Comparison of ENCODE assay signal across 9 cellular contexts in the genomic region with DNA sequence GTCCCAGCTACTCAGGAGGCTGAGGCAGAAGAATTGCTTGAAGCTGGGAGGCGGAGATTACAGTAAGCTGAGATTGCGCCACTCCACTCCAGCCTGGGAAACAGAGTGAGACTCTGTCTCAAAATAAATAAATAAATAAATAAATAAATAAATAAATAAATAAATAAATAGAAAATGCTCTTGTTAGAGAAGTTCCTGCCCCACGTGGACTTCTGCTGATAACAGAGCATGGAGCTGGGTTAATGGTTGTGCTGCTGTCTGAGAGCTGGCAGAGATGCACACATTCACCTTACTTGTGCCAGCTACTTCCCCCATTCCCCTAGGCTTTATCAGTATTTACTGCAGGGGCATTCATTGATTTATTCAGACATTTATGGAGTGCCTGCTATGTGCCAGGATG.
"Had no signal": no experiment of that assay in that cellular context is flagged by ENCODE, and none has a peak within 500 bp of the region (broad histone marks: within the 10 kb centered on the region; RNA-seq: fewer than 3 reads in every experiment).

No MANE protein-coding gene starts in this region.

- DNase-seq: H9, HCEC 1CT, HFFc6, KBM-7 had no signal

- H3K9me3 Mint-ChIP-seq: GM23338, H9, HFFc6, IgD-negative memory B cell had no signal

- H3K36me3 Mint-ChIP-seq: IgD-negative memory B cell had no signal

- H2AFZ ChIP-seq: GM23338 had no signal

- ATAC-seq: GM23338, HepG2 had no signal

- FAIRE-seq: H1, H54, HepG2 had no signal

- H3K4me2 ChIP-seq: GM23338 had no signal

- H3K4me3 ChIP-seq: GM23338 had no signal

- H3K4me3 Mint-ChIP-seq: GM23338, H9, HFFc6, IgD-negative memory B cell had no signal

- H3K4me1 Mint-ChIP-seq: IgD-negative memory B cell had no signal

- H3K27ac Mint-ChIP-seq: GM23338, H9, HFFc6, IgD-negative memory B cell had no signal
